In the genomic region with DNA sequence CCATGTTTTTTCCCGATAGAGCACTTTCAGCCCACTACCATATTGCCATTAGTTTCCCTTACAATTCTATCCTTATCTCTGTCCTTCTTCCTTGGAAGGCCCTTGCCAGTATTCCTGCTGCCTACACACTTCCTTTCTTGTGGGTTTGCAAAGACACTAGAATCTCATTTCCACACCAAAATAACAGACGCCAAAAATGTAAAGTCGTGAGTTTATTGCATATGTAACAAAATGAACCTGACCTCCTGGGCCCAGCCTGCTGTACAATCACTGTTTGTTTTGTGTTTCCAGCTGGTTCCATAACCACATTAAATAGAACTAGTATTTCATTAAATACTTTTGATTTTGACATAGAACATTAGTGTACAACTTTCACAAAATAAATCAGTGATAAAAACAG, we compare ENCODE assay signal across 27 cellular contexts.
DNase-seq lines count a peak whose midpoint lies in the region; TF ChIP-seq lines count a peak whose summit lies in the region.
"Had no signal": no experiment of that assay in that cellular context is flagged by ENCODE, and none has a peak within 500 bp of the region (broad histone marks: within the 10 kb centered on the region; RNA-seq: fewer than 3 reads in every experiment).

No MANE protein-coding gene starts in this region.

- H3K4me2 ChIP-seq in PC-9 (no peak overlapping the region), Karpas-422 (ENCODE audit: low read depth, low read length, poor library complexity, severe bottlenecking) (no peak overlapping the region)

- no TSS peak for BruUV-seq in PC-9 (replicated peaks; lab: Mats Ljungman, UMichigan)

- no peaks in the 10 kb centered on the region for H3K9me2 ChIP-seq in PC-9 (ENCODE audit: insufficient read depth)
- no peaks in the 10 kb centered on the region for H3K9me2 ChIP-seq in Karpas-422 (replicated peaks; ENCODE audit: insufficient read depth, low read length)

- POLR2A ChIA-PET in activated CD4-positive, alpha-beta T cell treated with anti-CD3 and anti-CD28 coated beads, Interleukin-2, amount 10 ng/mL, durations not matched to agents 7 days and 5 days (lab: Charles Lee), result no interaction called here
- POLR2A ChIA-PET in PC-9 (lab: Charles Lee; ENCODE audit: unreplicated experiment), result interaction anchor here (0.7 kb wide), 1 partner anchor 61 kb away, joined by 4 read pairs; no protein-coding TSS in a partner anchor

- H3F3A ChIP-seq in PC-9 (ENCODE audit: insufficient read depth, low read depth), result peaks cover 52% of the 10 kb centered on the region

- H3K36me3 ChIP-seq in PC-9 (ENCODE audit: low read depth) (peaks cover 22% of the 10 kb centered on the region), Karpas-422 (ENCODE audit: insufficient read depth, low read length) (peaks cover 39% of the 10 kb centered on the region)

- H3K79me2 ChIP-seq in PC-9 (ENCODE audit: low read depth) (no peaks in the 10 kb centered on the region; the same call in 1 of the 2 replicates), Karpas-422 (ENCODE audit: low read length) (peaks cover 6% of the 10 kb centered on the region; the same call in 1 of the 2 replicates)

- peaks cover 30% of the 10 kb centered on the region for H3K36me3 Mint-ChIP-seq in activated CD4-positive, alpha-beta T cell treated with anti-CD3 and anti-CD28 coated beads, Interleukin-2, amount 10 ng/mL, durations not matched to agents 24 days and 14 days (ENCODE audit: low read depth)
- H3K36me3 Mint-ChIP-seq in activated CD4-positive, alpha-beta T cell treated with anti-CD3 and anti-CD28 coated beads, Interleukin-2, amount 10 ng/mL, durations not matched to agents 7 days and 5 days (ENCODE audit: low read depth), result peaks cover 20% of the 10 kb centered on the region
- peaks cover 41% of the 10 kb centered on the region for H3K36me3 Mint-ChIP-seq in HFFc6 (ENCODE audit: low read depth)
- H3K36me3 Mint-ChIP-seq in nephron progenitor cell (ENCODE audit: low read depth), result peaks cover 81% of the 10 kb centered on the region

- TF ChIP-seq CTCF in HFFc6 (IDR thresholded peaks at IDR 0.05) (no peak), coronary artery (IDR thresholded peaks at IDR 0.05) (no peak), nephron progenitor cell (IDR thresholded peaks at IDR 0.05) (no peak), PC-9 (conservative IDR thresholded peaks at IDR 0.05) (no peak)

- H4K20me1 ChIP-seq in PC-9 (ENCODE audit: insufficient read depth) (no peaks in the 10 kb centered on the region; the same call in 1 of the 2 replicates), Karpas-422 (ENCODE audit: insufficient read depth, low read depth, low read length) (0 out of 2 replicates have a peak, but pooled peaks cover 4% of the 10 kb centered on the region)

- no peak for DNase-seq in activated CD4-positive, alpha-beta T cell treated with anti-CD3 and anti-CD28 coated beads, Interleukin-2, amount 10 ng/mL, durations not matched to agents 24 days and 14 days
- DNase-seq in activated CD4-positive, alpha-beta T cell treated with anti-CD3 and anti-CD28 coated beads, Interleukin-2, amount 10 ng/mL, durations not matched to agents 7 days and 5 days, result no peak
- DNase-seq in HFFc6 (no peak), coronary artery (ENCODE audit: low spot score) (peak; percentile 24), nephron progenitor cell (no peak), PC-9 (no peak), Karpas-422 (no peak), NCI-H82 treated with DMSO at 0.1 percent for 48 hours (lab: John Stamatoyannopoulos, UW; ENCODE audit: unreplicated experiment) (no peak)
- DNase-seq: activated B cell treated with CpG ODN at 0.5 μM for 24 hours; activated CD8-positive, alpha-beta memory T cell treated with anti-CD3 and anti-CD28 coated beads for 24 hours; caudate nucleus; effector CD8-positive, alpha-beta T cell; glutamatergic neuron; mesendoderm; MG63; naive B cell; NCI-H1436; NCI-H524; RPMI8226; stimulated activated CD4-positive, alpha-beta T cell treated with anti-CD3 and anti-CD28 coated beads, Interleukin-4, amount 100 ng/mL, for 1 hour; T-helper 9 cell; upper lobe of right lung had no signal

- no peaks in the 10 kb centered on the region for H3K9me3 Mint-ChIP-seq in activated CD4-positive, alpha-beta T cell treated with anti-CD3 and anti-CD28 coated beads, Interleukin-2, amount 10 ng/mL, durations not matched to agents 24 days and 14 days
- H3K9me3 Mint-ChIP-seq in activated CD4-positive, alpha-beta T cell treated with anti-CD3 and anti-CD28 coated beads, Interleukin-2, amount 10 ng/mL, durations not matched to agents 7 days and 5 days, result no peaks in the 10 kb centered on the region
- no peaks in the 10 kb centered on the region for H3K9me3 Mint-ChIP-seq in HFFc6
- peaks cover 4% of the 10 kb centered on the region for H3K9me3 Mint-ChIP-seq in nephron progenitor cell
- H3K9me3 Mint-ChIP-seq: activated B cell treated with CpG ODN at 0.5 μM for 24 hours; activated T-helper 1 cell treated with anti-CD3 and anti-CD28 coated beads, Interleukin-12 subunit alpha, Interleukin-12 subunit beta, Interleukin-2, Interleukin-4 antibody, amounts not matched to agents 30 ng/mL and 10 ng/mL and 1 ng/mL, durations not matched to agents 14 hours and 24 hours and 36 hours; naive B cell had no signal

- H3K9me3 ChIP-seq in PC-9 (ENCODE audit: insufficient read depth, low read depth), result no peaks in the 10 kb centered on the region
- H3K9me3 ChIP-seq in Karpas-422 (ENCODE audit: low read length), result no peaks in the 10 kb centered on the region
- H3K9me3 ChIP-seq: adrenal gland, MG63, upper lobe of right lung had no signal

- no peaks in the 10 kb centered on the region for H3K4me1 ChIP-seq in PC-9 (replicated peaks; ENCODE audit: insufficient read depth)
- H3K4me1 ChIP-seq in Karpas-422 (ENCODE audit: low read length), result peaks cover 1% of the 10 kb centered on the region

- H3K27me3 ChIP-seq in PC-9 (ENCODE audit: insufficient read depth, low read depth) (no peaks in the 10 kb centered on the region), Karpas-422 (ENCODE audit: low read length) (no peaks in the 10 kb centered on the region)
- H3K27me3 ChIP-seq: adrenal gland, MG63, stomach, upper lobe of right lung had no signal

- H2AFZ ChIP-seq in PC-9, result no peak overlapping the region
- H2AFZ ChIP-seq in Karpas-422 (ENCODE audit: low read length), result no peak overlapping the region

- no peak overlapping the region for H3K27ac ChIP-seq in coronary artery
- H3K27ac ChIP-seq in PC-9, result no peak overlapping the region
- no peak overlapping the region for H3K27ac ChIP-seq in Karpas-422 (ENCODE audit: low read length)
- H3K27ac ChIP-seq: 22Rv1, adrenal gland, skin epidermis, stomach, upper lobe of right lung had no signal

- intact Hi-C loops in activated CD4-positive, alpha-beta T cell treated with anti-CD3 and anti-CD28 coated beads, Interleukin-2, amount 10 ng/mL, durations not matched to agents 24 days and 14 days (cut with micrococcal nuclease), result no loop called here
- intact Hi-C loops in PC-9 (cut with micrococcal nuclease; ENCODE audit: unreplicated experiment), result no loop called here

- no peak overlapping the region for H3K4me3 ChIP-seq in coronary artery
- no peak overlapping the region for H3K4me3 ChIP-seq in PC-9
- H3K4me3 ChIP-seq in Karpas-422 (ENCODE audit: low read length), result no peak overlapping the region
- H3K4me3 ChIP-seq: adrenal gland, MG63, skin epidermis, stomach, upper lobe of right lung had no signal

- no peak overlapping the region for H3K4me3 Mint-ChIP-seq in activated CD4-positive, alpha-beta T cell treated with anti-CD3 and anti-CD28 coated beads, Interleukin-2, amount 10 ng/mL, durations not matched to agents 24 days and 14 days
- no peak overlapping the region for H3K4me3 Mint-ChIP-seq in activated CD4-positive, alpha-beta T cell treated with anti-CD3 and anti-CD28 coated beads, Interleukin-2, amount 10 ng/mL, durations not matched to agents 7 days and 5 days
- H3K4me3 Mint-ChIP-seq in HFFc6 (no peak overlapping the region), nephron progenitor cell (no peak overlapping the region)
- H3K4me3 Mint-ChIP-seq: activated B cell treated with CpG ODN at 0.5 μM for 24 hours; activated T-helper 1 cell treated with anti-CD3 and anti-CD28 coated beads, Interleukin-12 subunit alpha, Interleukin-12 subunit beta, Interleukin-2, Interleukin-4 antibody, amounts not matched to agents 30 ng/mL and 10 ng/mL and 1 ng/mL, durations not matched to agents 14 hours and 24 hours and 36 hours; naive B cell had no signal

- no peaks in the 10 kb centered on the region for H3K27me3 Mint-ChIP-seq in activated CD4-positive, alpha-beta T cell treated with anti-CD3 and anti-CD28 coated beads, Interleukin-2, amount 10 ng/mL, durations not matched to agents 24 days and 14 days
- H3K27me3 Mint-ChIP-seq in activated CD4-positive, alpha-beta T cell treated with anti-CD3 and anti-CD28 coated beads, Interleukin-2, amount 10 ng/mL, durations not matched to agents 7 days and 5 days, result no peaks in the 10 kb centered on the region
- peaks cover 4% of the 10 kb centered on the region for H3K27me3 Mint-ChIP-seq in HFFc6 (ENCODE audit: insufficient read depth)
- H3K27me3 Mint-ChIP-seq in nephron progenitor cell (ENCODE audit: low read depth, poor library complexity), result no peaks in the 10 kb centered on the region
- H3K27me3 Mint-ChIP-seq: activated B cell treated with CpG ODN at 0.5 μM for 24 hours, naive B cell had no signal

- H3K27ac Mint-ChIP-seq in activated CD4-positive, alpha-beta T cell treated with anti-CD3 and anti-CD28 coated beads, Interleukin-2, amount 10 ng/mL, durations not matched to agents 24 days and 14 days, result peak overlapping the region; percentile 74
- H3K27ac Mint-ChIP-seq in activated CD4-positive, alpha-beta T cell treated with anti-CD3 and anti-CD28 coated beads, Interleukin-2, amount 10 ng/mL, durations not matched to agents 7 days and 5 days, result no peak overlapping the region
- 0 out of 2 replicates have a peak overlapping the region, but pooled peaks have one; percentile 27 for H3K27ac Mint-ChIP-seq in HFFc6
- peak overlapping the region; percentile 50 for H3K27ac Mint-ChIP-seq in nephron progenitor cell
- H3K27ac Mint-ChIP-seq: activated T-helper 1 cell treated with anti-CD3 and anti-CD28 coated beads, Interleukin-12 subunit alpha, Interleukin-12 subunit beta, Interleukin-2, Interleukin-4 antibody, amounts not matched to agents 30 ng/mL and 10 ng/mL and 1 ng/mL, durations not matched to agents 14 hours and 24 hours and 36 hours had no signal

- H3K4me1 Mint-ChIP-seq in activated CD4-positive, alpha-beta T cell treated with anti-CD3 and anti-CD28 coated beads, Interleukin-2, amount 10 ng/mL, durations not matched to agents 24 days and 14 days, result peaks cover 3% of the 10 kb centered on the region
- no peaks in the 10 kb centered on the region for H3K4me1 Mint-ChIP-seq in activated CD4-positive, alpha-beta T cell treated with anti-CD3 and anti-CD28 coated beads, Interleukin-2, amount 10 ng/mL, durations not matched to agents 7 days and 5 days
- H3K4me1 Mint-ChIP-seq in HFFc6 (ENCODE audit: low read depth) (peaks cover 26% of the 10 kb centered on the region), nephron progenitor cell (peaks cover 12% of the 10 kb centered on the region)
- H3K4me1 Mint-ChIP-seq: activated B cell treated with CpG ODN at 0.5 μM for 24 hours had no signal

- H3K9ac ChIP-seq in Karpas-422 (ENCODE audit: low read length), result no peak overlapping the region

- CTCF ChIA-PET in activated CD4-positive, alpha-beta T cell treated with anti-CD3 and anti-CD28 coated beads, Interleukin-2, amount 10 ng/mL, durations not matched to agents 7 days and 5 days (lab: Charles Lee), result no interaction called here
- CTCF ChIA-PET in PC-9 (lab: Charles Lee), result no interaction called here
